ENCODE assay signal across 1 cellular context in the genomic region with DNA sequence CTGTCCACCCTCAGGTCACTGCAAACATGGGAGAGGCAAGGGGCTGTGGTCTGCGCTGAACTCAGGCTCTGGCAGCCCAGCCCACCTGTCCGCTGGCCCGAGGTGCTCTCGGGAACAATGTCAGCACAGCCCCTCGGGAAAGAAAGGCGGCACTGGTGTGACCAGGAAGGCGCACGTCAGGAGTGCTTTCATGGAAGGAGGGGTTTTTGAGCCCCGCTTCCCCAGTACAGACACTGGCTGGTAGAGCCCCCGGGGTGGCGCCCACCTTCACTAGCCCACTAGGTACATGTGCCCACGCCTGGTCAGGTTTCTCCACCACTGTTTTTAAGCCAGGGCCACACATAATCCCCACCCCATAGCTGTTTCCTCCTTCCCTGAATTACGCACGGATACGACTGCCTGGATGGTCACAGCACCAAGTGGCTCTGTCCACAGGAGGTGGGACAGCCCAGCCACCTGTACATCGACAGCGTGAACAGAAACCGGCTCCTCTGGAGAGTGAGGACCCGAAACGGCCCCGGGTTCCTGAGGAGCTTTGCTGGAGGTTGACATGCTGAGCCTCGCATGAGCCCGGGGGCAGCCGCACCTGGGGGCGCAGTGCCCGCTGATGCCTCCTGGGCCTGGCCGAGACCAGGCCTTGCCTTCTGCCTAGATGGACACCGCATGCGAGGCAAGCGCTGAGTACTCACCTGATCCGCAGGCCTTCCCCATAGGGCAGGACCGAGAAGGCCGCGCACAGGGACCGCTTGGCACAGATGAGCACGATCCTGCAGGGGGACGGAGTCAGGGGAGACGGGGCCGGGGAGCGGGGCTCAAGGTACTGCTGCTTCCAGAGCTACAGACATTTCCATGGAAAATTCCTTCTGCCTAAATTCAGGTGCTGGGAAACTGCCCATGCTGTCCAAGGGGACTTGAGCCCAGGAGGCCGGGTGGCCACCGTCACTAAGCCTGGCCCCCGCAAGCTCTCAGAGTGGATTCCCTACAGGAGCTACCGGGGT.
TF ChIP-seq lines count a peak whose summit lies in the region.

No MANE protein-coding gene starts in this region.

TF ChIP-seq in K562, 482 proteins besides CTCF, POLR2A, EP300 and RAD21:
- TF ChIP-seq FIP1L1 (IDR thresholded peaks at IDR 0.05; ENCODE audit: low read depth, low read length, poor library complexity, severe bottlenecking) (peak; percentile 1), ZNF311 (CRISPR knock-in tag; IDR thresholded peaks at IDR 0.05) (no peak), KAT8 (IDR thresholded peaks at IDR 0.05; ENCODE audit: low read depth) (no peak)
